ENCODE assay signal across 10 cellular contexts in genomic region chr10:61987537-61987936, GRCh38.
DNase-seq lines count a peak whose midpoint lies in the region; ATAC-seq and TF ChIP-seq lines count a peak whose summit lies in the region.
"Had no signal": no experiment of that assay in that cellular context is flagged by ENCODE, and none has a peak within 500 bp of the region (broad histone marks: within the 10 kb centered on the region; RNA-seq: fewer than 3 reads in every experiment).

No MANE protein-coding gene starts in this region.

- peaks cover 0 to 23% (median 14%) of the 10 kb centered on the region in 4 donors for H3K4me1 ChIP-seq in tibial nerve

- ATAC-seq in activated T-cell treated with anti-CD3 and anti-CD28 coated beads, Interleukin-2, amount 50 U/mL, for 72 hours (replicated peaks in 1 of 2) = peak; percentile 10 to 12
- peak; percentile 18 for ATAC-seq in HG03097 (IDR thresholded peaks at IDR 0.05; ENCODE audit: low FRiP score, unreplicated experiment)
- no peak for ATAC-seq in central memory CD8-positive, alpha-beta T cell (replicated peaks; ENCODE audit: extremely low read depth, poor library complexity, severe bottlenecking)
- ATAC-seq in omental fat pad (ENCODE audit: low FRiP score) = no peak

- no peak overlapping the region for H3K4me3 ChIP-seq in tibial nerve

- DNase-seq in activated T-cell treated with anti-CD3 and anti-CD28 coated beads, Interleukin-2, amount 50 U/mL, for 72 hours = no peak
- DNase-seq in activated T-cell treated with anti-CD3 and anti-CD28 coated beads, Interleukin-2, amount 50 U/mL, for 48 hours = no peak
- no peak for DNase-seq in central memory CD8-positive, alpha-beta T cell (ENCODE audit: low spot score in 2 of 2)
- DNase-seq in tibial nerve (ENCODE audit: low spot score in 2 of 2) = no peak
- no peak for DNase-seq in omental fat pad (ENCODE audit: low spot score)
- DNase-seq in NCI-H1092 treated with DMSO at 0.1 percent for 48 hours (lab: John Stamatoyannopoulos, UW) = no peak
- no peak for DNase-seq in stimulated activated CD4-positive, alpha-beta T cell treated with anti-CD3 and anti-CD28 coated beads, Interleukin-1b, Interleukin-23, amount 100 ng/mL, for 48 hours
- DNase-seq: NCI-H146 had no signal

- H3K36me3 ChIP-seq in tibial nerve = no peaks in the 10 kb centered on the region

- H3K9me3 Mint-ChIP-seq in activated T-cell treated with anti-CD3 and anti-CD28 coated beads, Interleukin-2, amount 50 U/mL, for 72 hours = peaks cover 0 to 3% of the 10 kb centered on the region in 2 donors
- H3K9me3 Mint-ChIP-seq in central memory CD8-positive, alpha-beta T cell = no peaks in the 10 kb centered on the region

- H3K36me3 Mint-ChIP-seq in activated T-cell treated with anti-CD3 and anti-CD28 coated beads, Interleukin-2, amount 50 U/mL, for 72 hours (ENCODE audit: insufficient read depth in 2 of 2) = peaks cover 13 to 34% of the 10 kb centered on the region in 2 donors
- peaks cover 7% of the 10 kb centered on the region for H3K36me3 Mint-ChIP-seq in central memory CD8-positive, alpha-beta T cell (ENCODE audit: insufficient read depth)

- peak overlapping the region; percentile 24 to 65 (median 54) for H3K27ac ChIP-seq in tibial nerve
- H3K27ac ChIP-seq: C4-2B had no signal

- TF ChIP-seq POLR2A in tibial nerve (IDR thresholded peaks at IDR 0.05) = no peak

- TF ChIP-seq EP300 in tibial nerve (IDR thresholded peaks at IDR 0.05) = no peak

- H3K27me3 ChIP-seq in tibial nerve = no peaks in the 10 kb centered on the region

- TF ChIP-seq CTCF in tibial nerve (IDR thresholded peaks at IDR 0.05) (no peak), omental fat pad (IDR thresholded peaks at IDR 0.05) (no peak)

- whole genome bisulfite sequencing in tibial nerve, 2 donors = 64 to 68% methylated on average over 3 of the region's 3 CpGs

- peak overlapping the region; percentile 39 to 77 for H3K4me3 Mint-ChIP-seq in activated T-cell treated with anti-CD3 and anti-CD28 coated beads, Interleukin-2, amount 50 U/mL, for 72 hours
- H3K4me3 Mint-ChIP-seq in central memory CD8-positive, alpha-beta T cell = peak overlapping the region; percentile 45

- no peaks in the 10 kb centered on the region for H3K9me3 ChIP-seq in tibial nerve

- no peaks in the 10 kb centered on the region for H3K27me3 Mint-ChIP-seq in activated T-cell treated with anti-CD3 and anti-CD28 coated beads, Interleukin-2, amount 50 U/mL, for 72 hours (ENCODE audit: low read depth)
- H3K27me3 Mint-ChIP-seq in central memory CD8-positive, alpha-beta T cell = no peaks in the 10 kb centered on the region

- peak overlapping the region; percentile 98 for H3K27ac Mint-ChIP-seq in activated T-cell treated with anti-CD3 and anti-CD28 coated beads, Interleukin-2, amount 50 U/mL, for 72 hours
- peak overlapping the region; percentile 82 for H3K27ac Mint-ChIP-seq in central memory CD8-positive, alpha-beta T cell (ENCODE audit: low read depth)

- H3K4me1 Mint-ChIP-seq in activated T-cell treated with anti-CD3 and anti-CD28 coated beads, Interleukin-2, amount 50 U/mL, for 72 hours (ENCODE audit: low read depth) = peaks cover 98% of the 10 kb centered on the region
- peaks cover 58% of the 10 kb centered on the region for H3K4me1 Mint-ChIP-seq in central memory CD8-positive, alpha-beta T cell

Comparison
In these comparisons a context has a peak if more than half of its experiments do, and no peak if none do; other contexts are left out.
1. ATAC-seq: peak in activated T-cell treated with anti-CD3 and anti-CD28 coated beads, Interleukin-2, amount 50 U/mL, for 72 hours (2 of 2) and HG03097 (single experiment); none in central memory CD8-positive, alpha-beta T cell (single experiment) and omental fat pad (single experiment).